ENCODE assay signal across 27 cellular contexts in genomic region chr6:130158061-130158460, GRCh38.
"Had no signal": no experiment of that assay in that cellular context is flagged by ENCODE, and none has a peak within 500 bp of the region (broad histone marks: within the 10 kb centered on the region; RNA-seq: fewer than 3 reads in every experiment).

No MANE protein-coding gene starts in this region.

- DNase-seq: hippocampal formation; kidney; left colon; left lung; lower lobe of right lung; mammary epithelial cell; mesenchymal stem cell; naive thymus-derived CD8-positive, alpha-beta T cell; nucleus accumbens; pancreas; posterior cingulate gyrus; retina; right cardiac atrium; stimulated activated CD4-positive, alpha-beta T cell treated with anti-CD3 and anti-CD28 coated beads, Interleukin-12 subunit alpha, Interleukin-12 subunit beta, amount 100 ng/mL, for 4 hours; stimulated activated CD4-positive, alpha-beta T cell treated with anti-CD3 and anti-CD28 coated beads, Interleukin-15, amount 100 ng/mL, for 24 hours; stimulated activated CD4-positive, alpha-beta T cell treated with anti-CD3 and anti-CD28 coated beads, Interleukin-2, amount 100 ng/mL, for 24 hours; stimulated activated CD4-positive, alpha-beta T cell treated with anti-CD3 and anti-CD28 coated beads, Interleukin-4, amount 100 ng/mL, for 1 hour; stimulated activated naive B cell treated with anti-CD40 and anti-IgM and Interleukin-4, amounts not matched to agents 10 μg/mL and 1 μg/mL and 100 μg/mL, for 72 hours; stimulated activated naive CD8-positive, alpha-beta T cell treated with anti-CD3 and anti-CD28 coated beads, Interleukin-15, Interleukin-2, amounts not matched to agents 100 U/mL and 50 U/mL, for 24 hours; tibial artery; trophoblast cell; upper lobe of right lung had no signal

- H3K36me3 Mint-ChIP-seq: stimulated activated naive B cell treated with anti-CD40 and anti-IgM and Interleukin-4, amounts not matched to agents 10 μg/mL and 1 μg/mL and 100 μg/mL, for 72 hours had no signal

- H3K27me3 Mint-ChIP-seq: naive thymus-derived CD8-positive, alpha-beta T cell; stimulated activated naive B cell treated with anti-CD40 and anti-IgM and Interleukin-4, amounts not matched to agents 10 μg/mL and 1 μg/mL and 100 μg/mL, for 72 hours had no signal

- H3K4me3 ChIP-seq: left lung, lower lobe of right lung, pancreas, prostate gland, skin epidermis, suprapubic skin, thoracic aorta, tibial artery, upper lobe of right lung had no signal

- H3K27me3 ChIP-seq: left lung, pancreas, suprapubic skin, tibial artery, upper lobe of right lung had no signal

- H3K4me3 Mint-ChIP-seq: naive thymus-derived CD8-positive, alpha-beta T cell; stimulated activated naive B cell treated with anti-CD40 and anti-IgM and Interleukin-4, amounts not matched to agents 10 μg/mL and 1 μg/mL and 100 μg/mL, for 72 hours had no signal

- H3K9me3 ChIP-seq: lower lobe of right lung, pancreas, prostate gland, thoracic aorta, tibial artery, upper lobe of right lung had no signal

- H3K36me3 ChIP-seq: left lung, lower lobe of right lung, pancreas, prostate gland, suprapubic skin, thoracic aorta, tibial artery, upper lobe of right lung had no signal

- ATAC-seq: left colon; left lung; lower lobe of right lung; naive thymus-derived CD8-positive, alpha-beta T cell; pancreas; right cardiac atrium; sciatic nerve; stimulated activated naive B cell treated with anti-CD40 and anti-IgM and Interleukin-4, amounts not matched to agents 10 μg/mL and 1 μg/mL and 100 μg/mL, for 72 hours; stimulated activated naive CD8-positive, alpha-beta T cell treated with anti-CD3 and anti-CD28 coated beads, Interleukin-15, Interleukin-2, amounts not matched to agents 100 U/mL and 50 U/mL, for 24 hours; upper lobe of right lung had no signal

- H3K27ac Mint-ChIP-seq: stimulated activated naive B cell treated with anti-CD40 and anti-IgM and Interleukin-4, amounts not matched to agents 10 μg/mL and 1 μg/mL and 100 μg/mL, for 72 hours had no signal

- H3K27ac ChIP-seq: left lung, lower lobe of right lung, pancreas, prostate gland, skin epidermis, suprapubic skin, thoracic aorta, tibial artery, upper lobe of right lung had no signal

- H3K4me1 ChIP-seq: left lung, lower lobe of right lung, pancreas, prostate gland, suprapubic skin, tibial artery, upper lobe of right lung had no signal
